1 cellular context compared by ENCODE assay signal in genomic region chrX:12791253-12792228, GRCh38.
TF ChIP-seq lines count a peak whose summit lies in the region.

Gene PRPS2, plus strand, starts transcription at chrX:12791412. Its CDS starts 86 bp downstream, at chrX:12791498.

TF ChIP-seq in GM23338, 12 proteins besides CTCF, POLR2A, EP300 and RAD21 (continued from another document):
- TF ChIP-seq ZNF462 (CRISPR knock-in tag; IDR thresholded peaks at IDR 0.05), result no peak
- no peak for TF ChIP-seq ZNF114 (CRISPR knock-in tag; IDR thresholded peaks at IDR 0.05)
- TF ChIP-seq EZH2 (IDR thresholded peaks at IDR 0.05; ENCODE audit: low read depth, unreplicated experiment), result no peak
- TF ChIP-seq CREB1 (CRISPR knock-in tag; IDR thresholded peaks at IDR 0.05; ENCODE audit: low read depth), result no peak
